Comparison of ENCODE assay signal across 9 cellular contexts in genomic region chr6:30345852-30346251, GRCh38. TPM values are rescaled to one million over a fixed set of nuclear protein-coding genes. Genes with fewer than 3 reads are reported as not detected.
DNase-seq lines count a peak whose midpoint lies in the region; TF ChIP-seq lines count a peak whose summit lies in the region.
"Had no signal": no experiment of that assay in that cellular context is flagged by ENCODE, and none has a peak within 500 bp of the region (broad histone marks: within the 10 kb centered on the region; RNA-seq: fewer than 3 reads in every experiment).

No MANE protein-coding gene starts in this region.

- H3K9me3 ChIP-seq in Karpas-422 (ENCODE audit: low read length), result no peaks in the 10 kb centered on the region

- H3K27ac ChIP-seq in Karpas-422 (ENCODE audit: low read length), result no peak overlapping the region

- peak overlapping the region; percentile 98 for H3K4me2 ChIP-seq in Karpas-422 (ENCODE audit: low read depth, low read length, poor library complexity, severe bottlenecking)

- peaks cover 12% of the 10 kb centered on the region for H3K27me3 Mint-ChIP-seq in nephron progenitor cell (ENCODE audit: low read depth, poor library complexity)

- DNase-seq in AG10803 (ENCODE audit: low read depth), result no peak
- no peak for DNase-seq in Karpas-422
- DNase-seq in choroid plexus epithelial cell (ENCODE audit: low read depth), result no peak
- no peak for DNase-seq in nephron progenitor cell
- no peak for DNase-seq in 8988T
- DNase-seq in COR-L47 (lab: John Stamatoyannopoulos, UW), result no peak
- no peak for DNase-seq in amygdala (lab: John Stamatoyannopoulos, UW)
- no peak for DNase-seq in GDM1 (lab: John Stamatoyannopoulos, UW)
- DNase-seq: aorta had no signal

- no peaks in the 10 kb centered on the region for H4K20me1 ChIP-seq in Karpas-422 (ENCODE audit: insufficient read depth, low read depth, low read length)

- H3K4me3 ChIP-seq in AG10803 (ENCODE audit: low read length), result peak overlapping the region; percentile 90
- peak overlapping the region; percentile 98 for H3K4me3 ChIP-seq in Karpas-422 (ENCODE audit: low read length)
- H3K4me3 ChIP-seq in choroid plexus epithelial cell (ENCODE audit: low read depth, low read length), result peak overlapping the region; percentile 95

- no peak for TF ChIP-seq CTCF in AG10803 (conservative IDR thresholded peaks at IDR 0.05; ENCODE audit: low read length)
- no peak for TF ChIP-seq CTCF in choroid plexus epithelial cell (conservative IDR thresholded peaks at IDR 0.05; ENCODE audit: low read depth, low read length)
- TF ChIP-seq CTCF in nephron progenitor cell (IDR thresholded peaks at IDR 0.05), result no peak

- peaks cover 28% of the 10 kb centered on the region for H3K36me3 Mint-ChIP-seq in nephron progenitor cell (ENCODE audit: low read depth)

- peak overlapping the region; percentile 79; the same call in 1 of the 2 replicates for H2AFZ ChIP-seq in Karpas-422 (ENCODE audit: low read length)

- H3K4me1 ChIP-seq in Karpas-422 (ENCODE audit: low read length), result peaks cover 24% of the 10 kb centered on the region

- peaks cover 22% of the 10 kb centered on the region for H3K4me1 Mint-ChIP-seq in nephron progenitor cell

- no peaks in the 10 kb centered on the region for H3K27me3 ChIP-seq in Karpas-422 (ENCODE audit: low read length)

- H3K4me3 Mint-ChIP-seq in nephron progenitor cell, result peak overlapping the region; percentile 91

- H3K9me3 Mint-ChIP-seq in nephron progenitor cell, result no peaks in the 10 kb centered on the region

- no peaks in the 10 kb centered on the region for H3K9me2 ChIP-seq in Karpas-422 (replicated peaks; ENCODE audit: insufficient read depth, low read length)

- peak overlapping the region; percentile 93 for H3K9ac ChIP-seq in Karpas-422 (ENCODE audit: low read length)

- peak overlapping the region; percentile 24 for H3K27ac Mint-ChIP-seq in nephron progenitor cell

- peaks cover 5% of the 10 kb centered on the region for H3K79me2 ChIP-seq in Karpas-422 (ENCODE audit: low read length)

- peaks cover 4% of the 10 kb centered on the region; the same call in 1 of the 2 replicates for H3K36me3 ChIP-seq in Karpas-422 (ENCODE audit: insufficient read depth, low read length)

RNA-seq across cellular contexts. Expression of gene RPP21, which starts 0.9 kb away (rescaled TPM):
- total RNA-seq in Karpas-422 (2014; rRNA removed; shearing (Covaris generic); ENCODE audit: low replicate concordance), result 71.3 and 78.2 TPM in 2 replicates

RNA-seq across cellular contexts. Expression of gene TRIM39, which starts 19.1 kb away (rescaled TPM):
- total RNA-seq in Karpas-422 (2014; rRNA removed; shearing (Covaris generic); ENCODE audit: low replicate concordance), result 16.2 and 22.1 TPM in 2 replicates
